In genomic region chr2:88950010-88950409, GRCh38 we compare ENCODE assay signal across 13 cellular contexts.
DNase-seq lines count a peak whose midpoint lies in the region; ATAC-seq and TF ChIP-seq lines count a peak whose summit lies in the region.
"Had no signal": no experiment of that assay in that cellular context is flagged by ENCODE, and none has a peak within 500 bp of the region (broad histone marks: within the 10 kb centered on the region; RNA-seq: fewer than 3 reads in every experiment).

No MANE protein-coding gene starts in this region.

- TF ChIP-seq CTCF in BJ (IDR thresholded peaks at IDR 0.05; ENCODE audit: insufficient read depth, low read depth, low read length) (peak; percentile 36), HCT116 (IDR thresholded peaks at IDR 0.05 in 2 of 3, conservative IDR thresholded peaks at IDR 0.05 in 1 of 3; ENCODE audit: borderline replicate concordance in 1 of 3, insufficient read depth in 1 of 3, low read depth in 2 of 3, low read length in 2 of 3) (peak; percentile 34 to 64 (median 61); a peak in 5 of 6 replicates), RWPE1 (conservative IDR thresholded peaks at IDR 0.05; ENCODE audit: low read depth) (no peak), glutamatergic neuron (IDR thresholded peaks at IDR 0.05; ENCODE audit: partially characterized antibody, unreplicated experiment) (peak; percentile 36), GM10266 (IDR thresholded peaks at IDR 0.05; ENCODE audit: control insufficient read depth, insufficient read depth, low read depth, missing control alignments) (no peak)

- intact Hi-C loops in HCT116 (cut with micrococcal nuclease) (loop anchor here (1.0 kb wide), 1 partner anchor 46 kb away; no protein-coding TSS in a partner anchor), posterior vena cava (cut with DNase I) (no loop called here)

- no TSS peak for BruUV-seq in HCT116 (replicated peaks; lab: Mats Ljungman, UMichigan)

- no peaks in the 10 kb centered on the region for H3K79me2 ChIP-seq in HCT116 (ENCODE audit: insufficient read depth, low read length)

- no peaks in the 10 kb centered on the region for H4K20me1 ChIP-seq in HCT116 (ENCODE audit: insufficient read depth)

- RAD21 ChIA-PET in HCT116 (lab: Charles Lee; ENCODE audit: low non-redundant PET in 1 of 2, low total read pairs in 2 of 2, uncharacterized antibody in 2 of 2, unreplicated experiment in 2 of 2), result no interaction called here

- no peaks in the 10 kb centered on the region for H3K36me3 Mint-ChIP-seq in glutamatergic neuron (ENCODE audit: unreplicated experiment)

- CTCF ChIA-PET in BJ (lab: Yijun Ruan, JAX), result interaction anchor here (1.1 kb wide), 2 partner anchors 22 to 31 kb away, joined by 3 to 5 read pairs; no protein-coding TSS in a partner anchor
- CTCF ChIA-PET in HCT116 (lab: Charles Lee), result interaction anchor here (1.0 kb wide), 1 partner anchor 11 kb away, joined by 3 read pairs; no protein-coding TSS in a partner anchor
- CTCF ChIA-PET in RWPE1 (lab: Yijun Ruan, JAX), result no interaction called here

- peak; percentile 18; the same call in 1 of the 2 replicates for TF ChIP-seq RAD21 in HCT116 (IDR thresholded peaks at IDR 0.05; ENCODE audit: low read depth)

- H3K27ac Mint-ChIP-seq in glutamatergic neuron (ENCODE audit: unreplicated experiment), result no peak overlapping the region
- H3K27ac Mint-ChIP-seq: activated T-helper 1 cell treated with anti-CD3 and anti-CD28 coated beads, Interleukin-12 subunit alpha, Interleukin-12 subunit beta, Interleukin-2, Interleukin-4 antibody, amounts not matched to agents 30 ng/mL and 10 ng/mL and 1 ng/mL, durations not matched to agents 14 hours and 24 hours and 36 hours; nephron progenitor cell; stimulated activated naive CD8-positive, alpha-beta T cell treated with anti-CD3 and anti-CD28 coated beads, Interleukin-15, amount 100 ng/mL, for 72 hours had no signal

- H3K9me3 ChIP-seq in HCT116 (ENCODE audit: control insufficient read depth in 1 of 2, insufficient read depth in 1 of 2, low read depth in 1 of 2, low read length in 2 of 2), result no peaks in the 10 kb centered on the region

- H3K4me3 Mint-ChIP-seq in glutamatergic neuron (ENCODE audit: unreplicated experiment), result no peak overlapping the region
- H3K4me3 Mint-ChIP-seq: activated T-helper 1 cell treated with anti-CD3 and anti-CD28 coated beads, Interleukin-12 subunit alpha, Interleukin-12 subunit beta, Interleukin-2, Interleukin-4 antibody, amounts not matched to agents 30 ng/mL and 10 ng/mL and 1 ng/mL, durations not matched to agents 14 hours and 24 hours and 36 hours; nephron progenitor cell; stimulated activated naive CD8-positive, alpha-beta T cell treated with anti-CD3 and anti-CD28 coated beads, Interleukin-15, amount 100 ng/mL, for 72 hours had no signal

- TF ChIP-seq POLR2A in HCT116 (IDR thresholded peaks at IDR 0.05; ENCODE audit: borderline replicate concordance, extremely low read depth, insufficient read depth, insufficient read length), result no peak

- POLR2A ChIA-PET in BJ (lab: Charles Lee) (no interaction called here), HCT116 (lab: Charles Lee) (no interaction called here), RWPE1 (lab: Yijun Ruan, JAX; ENCODE audit: low non-redundant PET) (no interaction called here)

- H3K4me3 ChIP-seq in BJ (ENCODE audit: low read depth, low read length) (no peak overlapping the region), HCT116 (replicated peaks in 1 of 2; ENCODE audit: low read depth in 1 of 2, low read length in 2 of 2) (no peak overlapping the region)

- no peak overlapping the region for H3K4me2 ChIP-seq in HCT116 (ENCODE audit: low read length)

- H3K27me3 ChIP-seq in BJ (ENCODE audit: control insufficient read depth, insufficient read depth, low read length), result no peaks in the 10 kb centered on the region
- H3K27me3 ChIP-seq in HCT116 (ENCODE audit: insufficient read depth, low read length), result peaks cover 38% of the 10 kb centered on the region

- no peaks in the 10 kb centered on the region for H3K9me2 ChIP-seq in HCT116 (ENCODE audit: insufficient read depth)

- no peak overlapping the region for H3K9ac ChIP-seq in HCT116 (ENCODE audit: low read length)

- DNase-seq in BJ (ENCODE audit: low read depth) (no peak), HCT116 (ENCODE audit: low read depth, low spot score) (no peak), RWPE1 (ENCODE audit: low spot score) (peak; percentile 9), glutamatergic neuron (no peak), GM10266 (ENCODE audit: extremely low spot score) (no peak), posterior vena cava (ENCODE audit: low spot score) (no peak)
- DNase-seq: caudate nucleus; head of caudate nucleus; nephron progenitor cell; stimulated activated naive CD8-positive, alpha-beta T cell treated with anti-CD3 and anti-CD28 coated beads, Interleukin-15, amount 100 ng/mL, for 72 hours; T-helper 9 cell had no signal

- H3K36me3 ChIP-seq in BJ (ENCODE audit: control insufficient read depth, insufficient read depth, low read length) (no peaks in the 10 kb centered on the region), HCT116 (ENCODE audit: control insufficient read depth in 1 of 2, insufficient read depth in 2 of 2, low read length in 2 of 2) (no peaks in the 10 kb centered on the region)

- peaks cover 1% of the 10 kb centered on the region for H3K9me3 Mint-ChIP-seq in glutamatergic neuron (ENCODE audit: unreplicated experiment)
- H3K9me3 Mint-ChIP-seq: activated T-helper 1 cell treated with anti-CD3 and anti-CD28 coated beads, Interleukin-12 subunit alpha, Interleukin-12 subunit beta, Interleukin-2, Interleukin-4 antibody, amounts not matched to agents 30 ng/mL and 10 ng/mL and 1 ng/mL, durations not matched to agents 14 hours and 24 hours and 36 hours; stimulated activated naive CD8-positive, alpha-beta T cell treated with anti-CD3 and anti-CD28 coated beads, Interleukin-15, amount 100 ng/mL, for 72 hours had no signal

- H3K27me3 Mint-ChIP-seq in glutamatergic neuron (ENCODE audit: unreplicated experiment), result no peaks in the 10 kb centered on the region

- H3K27ac ChIP-seq in HCT116 (ENCODE audit: low read depth, low read length), result no peak overlapping the region
- no peak overlapping the region for H3K27ac ChIP-seq in RWPE1

- no peak overlapping the region for H2AFZ ChIP-seq in HCT116 (ENCODE audit: low read depth, low read length, poor library complexity, severe bottlenecking)

- no peaks in the 10 kb centered on the region for H3K4me1 ChIP-seq in HCT116 (ENCODE audit: control insufficient read depth in 1 of 2, insufficient read depth in 2 of 2, low read length in 2 of 2)

- peak; percentile 77 for ATAC-seq in HCT116
- no peak for ATAC-seq in HG03139 (IDR thresholded peaks at IDR 0.05; ENCODE audit: unreplicated experiment)
- ATAC-seq: stimulated activated naive CD8-positive, alpha-beta T cell treated with anti-CD3 and anti-CD28 coated beads, Interleukin-15, amount 100 ng/mL, for 72 hours had no signal

- peaks cover 16% of the 10 kb centered on the region for H3K4me1 Mint-ChIP-seq in glutamatergic neuron (ENCODE audit: low read depth, unreplicated experiment)
- H3K4me1 Mint-ChIP-seq: nephron progenitor cell; stimulated activated naive CD8-positive, alpha-beta T cell treated with anti-CD3 and anti-CD28 coated beads, Interleukin-15, amount 100 ng/mL, for 72 hours had no signal

TF ChIP-seq in HCT116, 20 proteins besides CTCF, POLR2A, EP300 and RAD21 (continues in another document):
- TF ChIP-seq EZH2phosphoT487 (IDR thresholded peaks at IDR 0.05; ENCODE audit: borderline replicate concordance) (no peak), ZFX (IDR thresholded peaks at IDR 0.05) (no peak), EZH2 (IDR thresholded peaks at IDR 0.05) (no peak), CEBPB (IDR thresholded peaks at IDR 0.05; ENCODE audit: low read depth) (no peak), POLR2AphosphoS5 (IDR thresholded peaks at IDR 0.05; ENCODE audit: low read depth, low read length) (no peak), SRF (IDR thresholded peaks at IDR 0.05; ENCODE audit: low read depth) (no peak), CBX3 (IDR thresholded peaks at IDR 0.05; ENCODE audit: low read depth) (no peak), YY1 (IDR thresholded peaks at IDR 0.05; ENCODE audit: extremely low read depth, insufficient replicate concordance, low read depth, low read length) (no peak), JUND (IDR thresholded peaks at IDR 0.05) (no peak), MAX (IDR thresholded peaks at IDR 0.05) (no peak), SP1 (IDR thresholded peaks at IDR 0.05; ENCODE audit: low read depth) (no peak), ZNF274 (IDR thresholded peaks at IDR 0.05; ENCODE audit: low read depth, low read length) (no peak), FOSL1 (IDR thresholded peaks at IDR 0.05; ENCODE audit: low read depth) (no peak), ATF3 (IDR thresholded peaks at IDR 0.05) (no peak), ZBTB33 (IDR thresholded peaks at IDR 0.05; ENCODE audit: extremely low read depth, insufficient replicate concordance, low read length) (no peak), SIN3A (IDR thresholded peaks at IDR 0.05; ENCODE audit: low read depth) (no peak), ELF1 (IDR thresholded peaks at IDR 0.05; ENCODE audit: borderline replicate concordance, low read depth) (no peak)

Comparison
In these comparisons a context has a peak if more than half of its experiments do, and no peak if none do; other contexts are left out.
1. CTCF ChIP-seq: peak in BJ (single experiment), HCT116 (3 of 3) and glutamatergic neuron (single experiment); none in RWPE1 (single experiment) and GM10266 (single experiment).